22 cellular contexts compared by ENCODE assay signal in the genomic region with DNA sequence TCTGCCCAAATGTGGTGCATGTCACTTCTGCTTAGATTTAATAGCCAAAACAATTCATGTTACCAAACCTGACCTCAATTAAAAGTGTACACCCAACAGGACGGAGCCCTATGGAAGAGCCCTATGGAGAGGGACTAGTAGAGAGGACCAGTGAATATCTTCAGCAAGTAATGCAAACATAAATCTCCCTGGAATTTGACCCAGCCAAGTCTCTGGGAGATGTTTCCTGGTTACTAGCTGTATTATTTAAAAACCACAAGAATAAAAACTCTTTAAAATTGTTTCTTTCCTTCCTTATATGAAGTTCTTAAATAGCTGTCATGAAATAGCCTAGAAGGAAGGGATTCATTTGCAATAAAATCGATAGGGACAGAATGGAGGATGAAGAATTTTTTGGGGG.
"Had no signal": no experiment of that assay in that cellular context is flagged by ENCODE, and none has a peak within 500 bp of the region (broad histone marks: within the 10 kb centered on the region; RNA-seq: fewer than 3 reads in every experiment).

No MANE protein-coding gene starts in this region.

- H3K9me3 ChIP-seq: body of pancreas, left ventricle myocardium inferior, ovary, prostate gland, right atrium auricular region, tibial artery had no signal

- H3K36me3 ChIP-seq: left ventricle myocardium inferior, ovary, prostate gland, right atrium auricular region, tibial artery had no signal

- H3K4me1 ChIP-seq: body of pancreas, prostate gland, right atrium auricular region had no signal

- H3K4me3 ChIP-seq: body of pancreas, left ventricle myocardium inferior, ovary, prostate gland, right atrium auricular region, tibial artery had no signal

- H3K27ac ChIP-seq: body of pancreas, foreskin keratinocyte, ovary, prostate gland, right atrium auricular region, tibial artery, VCaP had no signal

- H3K27me3 ChIP-seq: body of pancreas, foreskin keratinocyte, ovary, right atrium auricular region, tibial artery had no signal

- ATAC-seq: activated CD4-positive, CD25-positive, alpha-beta regulatory T cell treated with anti-CD3 and anti-CD28 coated beads, Interleukin-2, amount 50 U/mL, for 24 hours; activated CD8-positive, alpha-beta memory T cell treated with anti-CD3 and anti-CD28 coated beads, Interleukin-2, amount 10 ng/mL, durations not matched to agents 7 days and 5 days; activated CD8-positive, alpha-beta T cell treated with anti-CD3 and anti-CD28 coated beads for 36 hours; activated naive CD4-positive, alpha-beta T cell treated with anti-CD3 and anti-CD28 coated beads, Interleukin-2, amount 50 U/mL, for 72 hours; body of pancreas; foreskin keratinocyte; natural killer cell treated with Interleukin-12 subunit alpha and Interleukin-12 subunit beta and Interleukin-15 and Interleukin-18, amount 100 ng/mL, for 72 hours; stimulated activated effector memory CD8-positive, alpha-beta T cell treated with anti-CD3 and anti-CD28 coated beads, Interleukin-12 subunit alpha, Interleukin-12 subunit beta, amount 100 ng/mL, for 72 hours; stimulated activated naive CD8-positive, alpha-beta T cell treated with anti-CD3 and anti-CD28 coated beads, Interleukin-15, amount 100 ng/mL, for 72 hours; T-cell had no signal

- DNase-seq: activated CD4-positive, alpha-beta T cell treated with anti-CD3 and anti-CD28 coated beads, Interleukin-2, amount 10 ng/mL, durations not matched to agents 7 days and 5 days; activated CD8-positive, alpha-beta memory T cell treated with anti-CD3 and anti-CD28 coated beads, Interleukin-2, amount 10 ng/mL, durations not matched to agents 7 days and 5 days; activated CD8-positive, alpha-beta T cell treated with anti-CD3 and anti-CD28 coated beads for 36 hours; activated gamma-delta T cell; body of pancreas; effector CD4-positive, alpha-beta T cell; foreskin keratinocyte; immature natural killer cell; left ventricle myocardium inferior; midbrain; ovary; stimulated activated CD4-positive, alpha-beta T cell treated with anti-CD3 and anti-CD28 coated beads, Interleukin-1b, Interleukin-23, amount 100 ng/mL, for 48 hours; stimulated activated naive CD8-positive, alpha-beta T cell treated with anti-CD3 and anti-CD28 coated beads, Interleukin-15, amount 100 ng/mL, for 72 hours; T-cell; tibial artery had no signal
